Comparison of ENCODE assay signal across 18 cellular contexts in the genomic region with DNA sequence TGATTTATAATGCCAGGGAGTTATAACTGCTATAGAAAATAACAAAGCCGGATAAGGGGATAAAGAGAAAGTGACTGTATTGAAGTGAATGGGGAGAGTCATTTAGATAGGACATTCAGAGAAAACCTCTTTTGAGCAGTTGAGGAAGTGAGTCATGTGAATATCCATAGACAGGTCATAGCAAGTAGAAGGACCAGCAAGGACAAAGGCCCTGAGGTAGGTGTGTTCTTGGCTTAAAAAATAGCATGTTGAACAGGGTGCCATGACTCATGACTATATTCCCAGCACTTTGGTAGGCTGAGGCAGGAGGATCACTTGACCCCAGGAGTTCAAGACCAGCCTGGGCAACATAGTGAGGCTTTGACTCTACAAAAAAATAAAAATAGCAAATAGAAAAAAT. TPM values are rescaled to one million over a fixed set of nuclear protein-coding genes. Genes with fewer than 3 reads are reported as not detected.
DNase-seq lines count a peak whose midpoint lies in the region; ATAC-seq, FAIRE-seq and TF ChIP-seq lines count a peak whose summit lies in the region.
"Had no signal": no experiment of that assay in that cellular context is flagged by ENCODE, and none has a peak within 500 bp of the region (broad histone marks: within the 10 kb centered on the region; RNA-seq: fewer than 3 reads in every experiment).

No MANE protein-coding gene starts in this region.

- POLR2A ChIA-PET in activated CD4-positive, alpha-beta T cell treated with anti-CD3 and anti-CD28 coated beads for 36 hours (lab: Charles Lee) = no interaction called here

- peaks cover 26% of the 10 kb centered on the region for H3K4me1 Mint-ChIP-seq in activated CD4-positive, alpha-beta T cell treated with anti-CD3 and anti-CD28 coated beads for 36 hours
- peaks cover 28% of the 10 kb centered on the region for H3K4me1 Mint-ChIP-seq in activated CD4-positive, alpha-beta T cell treated with anti-CD3 and anti-CD28 coated beads, Interleukin-2, amount 10 ng/mL, durations not matched to agents 24 days and 14 days
- H3K4me1 Mint-ChIP-seq in astrocyte (ENCODE audit: low read depth, unreplicated experiment) = peaks cover 20% of the 10 kb centered on the region
- H3K4me1 Mint-ChIP-seq in neural progenitor cell = peaks cover 15% of the 10 kb centered on the region

- H3K4me3 Mint-ChIP-seq in activated CD4-positive, alpha-beta T cell treated with anti-CD3 and anti-CD28 coated beads for 36 hours = no peak overlapping the region
- H3K4me3 Mint-ChIP-seq in activated CD4-positive, alpha-beta T cell treated with anti-CD3 and anti-CD28 coated beads, Interleukin-2, amount 10 ng/mL, durations not matched to agents 24 days and 14 days = no peak overlapping the region
- H3K4me3 Mint-ChIP-seq in astrocyte (ENCODE audit: unreplicated experiment) (no peak overlapping the region), neural progenitor cell (no peak overlapping the region)
- H3K4me3 Mint-ChIP-seq: memory B cell; T-helper 2 cell treated with Interferon-gamma antibody and Interleukin-4, amounts not matched to agents 5 μg/mL and 100 μg/mL, for 36 hours had no signal

- intact Hi-C loops in activated CD4-positive, alpha-beta T cell treated with anti-CD3 and anti-CD28 coated beads for 36 hours (cut with DNase I, micrococcal nuclease) = no loop called here
- intact Hi-C loops in activated CD4-positive, alpha-beta T cell treated with anti-CD3 and anti-CD28 coated beads, Interleukin-2, amount 10 ng/mL, durations not matched to agents 24 days and 14 days (cut with micrococcal nuclease) = no loop called here
- intact Hi-C loops in mucosa of descending colon (cut with DNase I, micrococcal nuclease) = no loop called here

- peaks cover 5% of the 10 kb centered on the region for H3F3A ChIP-seq in neural progenitor cell (ENCODE audit: low read depth)

- H3K4me1 ChIP-seq in astrocyte (ENCODE audit: insufficient read depth, low read length) = peaks cover 29% of the 10 kb centered on the region
- no peaks in the 10 kb centered on the region for H3K4me1 ChIP-seq in mucosa of descending colon (ENCODE audit: low read depth)
- peaks cover 14% of the 10 kb centered on the region for H3K4me1 ChIP-seq in neural progenitor cell
- H3K4me1 ChIP-seq: body of pancreas had no signal

- CTCF ChIA-PET in activated CD4-positive, alpha-beta T cell treated with anti-CD3 and anti-CD28 coated beads for 36 hours (lab: Charles Lee) = no interaction called here

- H3K9me3 Mint-ChIP-seq in activated CD4-positive, alpha-beta T cell treated with anti-CD3 and anti-CD28 coated beads for 36 hours (ENCODE audit: low read depth) = no peaks in the 10 kb centered on the region
- peaks cover 6% of the 10 kb centered on the region for H3K9me3 Mint-ChIP-seq in activated CD4-positive, alpha-beta T cell treated with anti-CD3 and anti-CD28 coated beads, Interleukin-2, amount 10 ng/mL, durations not matched to agents 24 days and 14 days
- no peaks in the 10 kb centered on the region for H3K9me3 Mint-ChIP-seq in astrocyte (ENCODE audit: unreplicated experiment)
- peaks cover 1% of the 10 kb centered on the region for H3K9me3 Mint-ChIP-seq in neural progenitor cell
- H3K9me3 Mint-ChIP-seq: memory B cell; T-helper 2 cell treated with Interferon-gamma antibody and Interleukin-4, amounts not matched to agents 5 μg/mL and 100 μg/mL, for 36 hours had no signal

- H2AFZ ChIP-seq in astrocyte (ENCODE audit: low read depth, low read length) (no peak overlapping the region), neural progenitor cell (replicated peaks) (no peak overlapping the region)

- H4K20me1 ChIP-seq in astrocyte (ENCODE audit: insufficient read depth, low read length) (no peaks in the 10 kb centered on the region), neural progenitor cell (ENCODE audit: low read depth) (no peaks in the 10 kb centered on the region)

- FAIRE-seq in astrocyte (lab: Jason Lieb, UNC) = peak; percentile 47
- FAIRE-seq: G401.6 had no signal

- H3K27ac ChIP-seq in astrocyte (ENCODE audit: low read depth, low read length) (no peak overlapping the region), neural progenitor cell (no peak overlapping the region)
- H3K27ac ChIP-seq: body of pancreas, HL-60, right atrium auricular region had no signal

- H3K9me3 ChIP-seq in astrocyte (ENCODE audit: insufficient read depth, low read depth, low read length) (no peaks in the 10 kb centered on the region), mucosa of descending colon (no peaks in the 10 kb centered on the region), neural progenitor cell (ENCODE audit: low read depth) (no peaks in the 10 kb centered on the region)
- H3K9me3 ChIP-seq: body of pancreas, right atrium auricular region had no signal

- peak; percentile 83 for ATAC-seq in activated CD4-positive, alpha-beta T cell treated with anti-CD3 and anti-CD28 coated beads for 36 hours
- ATAC-seq in mucosa of descending colon = peak; percentile 34
- no peak for ATAC-seq in GM18870 (IDR thresholded peaks at IDR 0.05; ENCODE audit: unreplicated experiment)
- ATAC-seq: body of pancreas had no signal

- TF ChIP-seq CTCF in astrocyte (IDR thresholded peaks at IDR 0.05; ENCODE audit: insufficient read depth, low read depth, low read length) (no peak), mucosa of descending colon (IDR thresholded peaks at IDR 0.05) (no peak), neural progenitor cell (IDR thresholded peaks at IDR 0.05) (no peak)

- DNase-seq in activated CD4-positive, alpha-beta T cell treated with anti-CD3 and anti-CD28 coated beads for 36 hours = no peak
- no peak for DNase-seq in activated CD4-positive, alpha-beta T cell treated with anti-CD3 and anti-CD28 coated beads, Interleukin-2, amount 10 ng/mL, durations not matched to agents 24 days and 14 days
- DNase-seq in M059J (ENCODE audit: low read depth) (peak; percentile 71), astrocyte (ENCODE audit: low read depth) (peak; percentile 29), mucosa of descending colon (no peak), RPMI8226 (no peak), neural progenitor cell (ENCODE audit: low spot score) (no peak)
- DNase-seq: ACHN, Karpas-422, NCI-H1930, NCI-H526 treated with DMSO at 0.1 percent for 48 hours had no signal

- H3K36me3 ChIP-seq in astrocyte (ENCODE audit: insufficient read depth, low read length) (no peaks in the 10 kb centered on the region), mucosa of descending colon (ENCODE audit: low read depth) (no peaks in the 10 kb centered on the region), neural progenitor cell (no peaks in the 10 kb centered on the region)
- H3K36me3 ChIP-seq: right atrium auricular region had no signal

- H3K27me3 ChIP-seq in astrocyte (ENCODE audit: insufficient read depth, low read length) (no peaks in the 10 kb centered on the region), neural progenitor cell (no peaks in the 10 kb centered on the region)
- H3K27me3 ChIP-seq: body of pancreas, right atrium auricular region had no signal

- no peak overlapping the region for H3K4me2 ChIP-seq in astrocyte (ENCODE audit: low read length)
- H3K4me2 ChIP-seq in neural progenitor cell = no peak overlapping the region

- no peak overlapping the region for H3K4me3 ChIP-seq in astrocyte (ENCODE audit: insufficient read depth, low read depth, low read length)
- no peak overlapping the region for H3K4me3 ChIP-seq in mucosa of descending colon
- H3K4me3 ChIP-seq in neural progenitor cell = no peak overlapping the region
- H3K4me3 ChIP-seq: body of pancreas, right atrium auricular region had no signal

- H3K27me3 Mint-ChIP-seq in activated CD4-positive, alpha-beta T cell treated with anti-CD3 and anti-CD28 coated beads for 36 hours = no peaks in the 10 kb centered on the region
- peaks cover 6% of the 10 kb centered on the region for H3K27me3 Mint-ChIP-seq in activated CD4-positive, alpha-beta T cell treated with anti-CD3 and anti-CD28 coated beads, Interleukin-2, amount 10 ng/mL, durations not matched to agents 24 days and 14 days
- no peaks in the 10 kb centered on the region for H3K27me3 Mint-ChIP-seq in astrocyte (ENCODE audit: low read depth, unreplicated experiment)
- H3K27me3 Mint-ChIP-seq in neural progenitor cell (ENCODE audit: insufficient read depth, low read depth) = peaks cover 3% of the 10 kb centered on the region

- H3K79me2 ChIP-seq in astrocyte (ENCODE audit: insufficient read depth, low read length) (no peaks in the 10 kb centered on the region), neural progenitor cell (ENCODE audit: low read depth) (no peaks in the 10 kb centered on the region)

- H3K36me3 Mint-ChIP-seq in activated CD4-positive, alpha-beta T cell treated with anti-CD3 and anti-CD28 coated beads for 36 hours (ENCODE audit: low read depth) = no peaks in the 10 kb centered on the region
- no peaks in the 10 kb centered on the region for H3K36me3 Mint-ChIP-seq in activated CD4-positive, alpha-beta T cell treated with anti-CD3 and anti-CD28 coated beads, Interleukin-2, amount 10 ng/mL, durations not matched to agents 24 days and 14 days (ENCODE audit: low read depth)
- no peaks in the 10 kb centered on the region for H3K36me3 Mint-ChIP-seq in astrocyte (ENCODE audit: low read depth, unreplicated experiment)
- no peaks in the 10 kb centered on the region for H3K36me3 Mint-ChIP-seq in neural progenitor cell
- H3K36me3 Mint-ChIP-seq: memory B cell had no signal

- no peak overlapping the region for H3K9ac ChIP-seq in astrocyte (ENCODE audit: low read length)
- no peak overlapping the region for H3K9ac ChIP-seq in neural progenitor cell

- no peak overlapping the region for H3K27ac Mint-ChIP-seq in activated CD4-positive, alpha-beta T cell treated with anti-CD3 and anti-CD28 coated beads for 36 hours
- H3K27ac Mint-ChIP-seq in activated CD4-positive, alpha-beta T cell treated with anti-CD3 and anti-CD28 coated beads, Interleukin-2, amount 10 ng/mL, durations not matched to agents 24 days and 14 days = no peak overlapping the region
- no peak overlapping the region for H3K27ac Mint-ChIP-seq in astrocyte (ENCODE audit: unreplicated experiment)
- no peak overlapping the region for H3K27ac Mint-ChIP-seq in neural progenitor cell
- H3K27ac Mint-ChIP-seq: T-helper 2 cell treated with Interferon-gamma antibody and Interleukin-4, amounts not matched to agents 5 μg/mL and 100 μg/mL, for 36 hours had no signal

RNA-seq across cellular contexts. Expression of a gene that starts 51.5 kb away (rescaled TPM):
- 100 to 1,000 TPM; 174 to 242 TPM for total RNA-seq in activated CD4-positive, alpha-beta T cell treated with anti-CD3 and anti-CD28 coated beads for 36 hours
- 207 and 209 TPM in 2 replicates for total RNA-seq in activated CD4-positive, alpha-beta T cell treated with anti-CD3 and anti-CD28 coated beads, Interleukin-2, amount 10 ng/mL, durations not matched to agents 24 days and 14 days
- 195 and 245 TPM in 2 replicates for total RNA-seq in M059J (2014; rRNA removed; shearing (Covaris generic))
- 209 and 216 TPM in 2 replicates for total RNA-seq in astrocyte
- total RNA-seq in mucosa of descending colon = 100 to 1,000 TPM; 158 to 182 (median 168) TPM
- 134 and 252 TPM in 2 replicates for total RNA-seq in neural progenitor cell (ENCODE audit: low replicate concordance)

Comparison
In these comparisons a context has a peak if more than half of its experiments do, and no peak if none do; other contexts are left out.
1. DNase-seq: peak in M059J (single experiment) and astrocyte (single experiment); none in activated CD4-positive, alpha-beta T cell treated with anti-CD3 and anti-CD28 coated beads for 36 hours (single experiment), activated CD4-positive, alpha-beta T cell treated with anti-CD3 and anti-CD28 coated beads, Interleukin-2, amount 10 ng/mL, durations not matched to agents 24 days and 14 days (single experiment), mucosa of descending colon (0 of 3), RPMI8226 (single experiment) and neural progenitor cell (single experiment).